ENCODE assay signal across 8 cellular contexts in the genomic region with DNA sequence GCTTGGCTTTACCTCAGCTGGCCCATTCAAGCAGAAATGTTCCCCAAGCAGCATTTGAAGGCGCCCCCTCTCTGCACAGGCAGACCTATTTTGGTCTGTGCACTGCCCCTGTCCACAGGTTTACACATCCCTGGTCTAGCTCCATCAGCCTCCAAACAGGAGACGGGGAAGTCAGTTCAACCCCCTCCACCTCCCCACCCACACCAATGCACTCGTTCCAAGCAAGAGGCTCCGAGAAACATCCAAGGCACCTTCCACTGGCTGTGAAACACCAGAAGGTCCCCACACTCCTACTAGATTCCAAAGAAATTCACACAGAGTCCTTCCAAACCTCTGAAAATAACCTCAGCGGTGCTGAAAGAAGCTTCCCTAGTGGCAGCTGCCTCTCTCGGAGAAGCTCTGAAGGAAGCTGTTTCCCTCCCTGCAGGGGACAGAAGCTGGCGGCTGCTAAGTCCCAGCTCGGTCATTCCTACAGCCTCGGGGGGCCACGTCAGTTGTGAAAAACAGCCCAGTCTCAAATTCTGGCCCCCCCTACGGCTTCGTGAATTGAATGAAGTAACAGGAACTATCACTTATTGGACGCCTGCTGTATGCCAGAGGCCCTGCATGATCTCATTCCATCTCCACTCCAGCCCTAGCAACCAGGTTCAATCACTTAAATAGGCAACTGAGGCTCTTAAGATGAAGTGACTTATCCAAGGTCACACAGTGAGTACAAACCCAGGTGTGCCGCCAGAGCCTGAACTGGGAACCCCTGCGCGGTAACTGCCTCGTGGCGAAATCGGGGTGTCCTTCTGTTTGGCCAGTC. TPM values are rescaled to one million over a fixed set of nuclear protein-coding genes. Genes with fewer than 3 reads are reported as not detected.
A peak's percentile ranks its signal among the peaks of the same experiment; 100 is the strongest.
DNase-seq lines count a peak whose midpoint lies in the region; ATAC-seq and TF ChIP-seq lines count a peak whose summit lies in the region.

No MANE protein-coding gene starts in this region.

- H3K36me3 ChIP-seq in MM.1S (replicated peaks; ENCODE audit: insufficient read depth, low read length), result no peaks in the 10 kb centered on the region
- H3K36me3 ChIP-seq in mesendoderm (ENCODE audit: control insufficient read depth, insufficient read depth, low read length), result no peaks in the 10 kb centered on the region
- no peaks in the 10 kb centered on the region for H3K36me3 ChIP-seq in urinary bladder (ENCODE audit: insufficient read depth)

- peak overlapping the region; percentile 99 for H3K4me3 Mint-ChIP-seq in activated CD4-positive, alpha-beta T cell treated with anti-CD3 and anti-CD28 coated beads for 36 hours

- no peak overlapping the region for H2AK5ac ChIP-seq in mesendoderm (ENCODE audit: low read length)

- WGBS in mesendoderm (ENCODE audit: extremely low coverage, insufficient coverage, low lambda C conversion rate), result no CpG with 5 or more reads among the region's 19 CpGs
- 6% methylated on average over 19 of the region's 19 CpGs for WGBS in urinary bladder

- intact Hi-C loops in activated CD4-positive, alpha-beta T cell treated with anti-CD3 and anti-CD28 coated beads for 36 hours (cut with DNase I, micrococcal nuclease), result loop anchor here in 1 of 2 experiments (1.0 to 2.0 kb wide), 8 partner anchors 14 to 868 kb away; partner anchors contain the start of genes B4GALT5, CSE1L, PEDS1 and RNF114

- no peak overlapping the region for H4K8ac ChIP-seq in mesendoderm (ENCODE audit: low read depth, low read length)

- H3K56ac ChIP-seq in mesendoderm (ENCODE audit: low read length), result peak overlapping the region; percentile 95

- DNase-seq in activated CD4-positive, alpha-beta T cell treated with anti-CD3 and anti-CD28 coated beads for 36 hours, result peak; percentile 33
- no peak for DNase-seq in activated CD4-positive, alpha-beta T cell treated with anti-CD3 and anti-CD28 coated beads for 4 hours
- DNase-seq in MM.1S, result peak; percentile 31
- DNase-seq in caudate nucleus (lab: John Stamatoyannopoulos, UW), result peak in 28 of 61 donors; percentile 15 to 70 (median 38)
- DNase-seq in mesendoderm, result peak; percentile 88
- no peak for DNase-seq in NCI-H2107 (lab: John Stamatoyannopoulos, UW)

- peak; percentile 4 for ATAC-seq in activated CD4-positive, alpha-beta T cell treated with anti-CD3 and anti-CD28 coated beads for 36 hours
- ATAC-seq in HG02938 (IDR thresholded peaks at IDR 0.05; ENCODE audit: unreplicated experiment), result no peak

- no peak overlapping the region for H3K4ac ChIP-seq in mesendoderm (ENCODE audit: low read depth, low read length)

- H3K4me2 ChIP-seq in MM.1S (ENCODE audit: low read depth, low read length) (peak overlapping the region; percentile 89), mesendoderm (ENCODE audit: low read length) (peak overlapping the region; percentile 97)

- H3K23ac ChIP-seq in mesendoderm (ENCODE audit: low read length), result no peak overlapping the region

- CTCF ChIA-PET in activated CD4-positive, alpha-beta T cell treated with anti-CD3 and anti-CD28 coated beads for 36 hours (lab: Charles Lee), result interaction anchor here (0.7 to 2.7 kb wide), 7 partner anchors 10 to 373 kb away, joined by 3 to 11 read pairs (median 3); no protein-coding TSS in a partner anchor

- no peaks in the 10 kb centered on the region for H3K27me3 ChIP-seq in MM.1S (replicated peaks; ENCODE audit: insufficient read depth, low read length)
- no peaks in the 10 kb centered on the region for H3K27me3 ChIP-seq in mesendoderm (ENCODE audit: insufficient read depth, low read length, poor library complexity)

- H3K27ac ChIP-seq in MM.1S (ENCODE audit: low read length) (peak overlapping the region; percentile 100), caudate nucleus (ENCODE audit: low read depth, low read length) (peak overlapping the region; percentile 100), mesendoderm (ENCODE audit: low read depth, low read length) (no peak overlapping the region), urinary bladder (ENCODE audit: low read depth) (no peak overlapping the region)

- POLR2A ChIA-PET in activated CD4-positive, alpha-beta T cell treated with anti-CD3 and anti-CD28 coated beads for 36 hours (lab: Charles Lee), result interaction anchor here (0.6 kb wide), 2 partner anchors 200 to 697 kb away, joined by 4 to 6 read pairs; no protein-coding TSS in a partner anchor

- H3K9me3 Mint-ChIP-seq in activated CD4-positive, alpha-beta T cell treated with anti-CD3 and anti-CD28 coated beads for 36 hours (ENCODE audit: low read depth), result no peaks in the 10 kb centered on the region

- no peaks in the 10 kb centered on the region for H3K9me2 ChIP-seq in MM.1S (replicated peaks; ENCODE audit: insufficient read depth, low read length)

- H3K36me3 Mint-ChIP-seq in activated CD4-positive, alpha-beta T cell treated with anti-CD3 and anti-CD28 coated beads for 36 hours (ENCODE audit: low read depth), result no peaks in the 10 kb centered on the region

- TF ChIP-seq CTCF in MM.1S (IDR thresholded peaks at IDR 0.05; ENCODE audit: low read length), result no peak

- H3K9ac ChIP-seq in MM.1S (ENCODE audit: low read length) (peak overlapping the region; percentile 99), mesendoderm (ENCODE audit: low read length) (peak overlapping the region; percentile 86)

- H3K79me1 ChIP-seq in mesendoderm (ENCODE audit: low read length), result peaks cover 27% of the 10 kb centered on the region

- no peak overlapping the region for H2BK120ac ChIP-seq in mesendoderm (ENCODE audit: low read depth, low read length)

- H3K27ac Mint-ChIP-seq in activated CD4-positive, alpha-beta T cell treated with anti-CD3 and anti-CD28 coated beads for 36 hours, result peak overlapping the region; percentile 20

- H3K79me2 ChIP-seq in MM.1S (ENCODE audit: low read length), result peaks cover 59% of the 10 kb centered on the region
- H3K79me2 ChIP-seq in mesendoderm (ENCODE audit: control insufficient read depth, insufficient read depth, low read length), result peaks cover 29% of the 10 kb centered on the region

- H3K27me3 Mint-ChIP-seq in activated CD4-positive, alpha-beta T cell treated with anti-CD3 and anti-CD28 coated beads for 36 hours, result no peaks in the 10 kb centered on the region

- H4K5ac ChIP-seq in mesendoderm (ENCODE audit: low read length), result no peak overlapping the region

- H3K4me1 Mint-ChIP-seq in activated CD4-positive, alpha-beta T cell treated with anti-CD3 and anti-CD28 coated beads for 36 hours, result peaks cover 27% of the 10 kb centered on the region

- H3K4me3 ChIP-seq in MM.1S (ENCODE audit: low read length), result peak overlapping the region; percentile 99
- peak overlapping the region; percentile 82 for H3K4me3 ChIP-seq in mesendoderm (ENCODE audit: low read length)
- H3K4me3 ChIP-seq in urinary bladder (ENCODE audit: low read depth, low read length), result peak overlapping the region; percentile 98

- H4K20me1 ChIP-seq in MM.1S (ENCODE audit: insufficient read depth, low read length), result no peaks in the 10 kb centered on the region

- no peak overlapping the region for H3K18ac ChIP-seq in mesendoderm (ENCODE audit: low read length)

- no peaks in the 10 kb centered on the region for H3K9me3 ChIP-seq in MM.1S (replicated peaks; ENCODE audit: insufficient read depth, low read length)

- H2BK5ac ChIP-seq in mesendoderm (ENCODE audit: low read length), result no peak overlapping the region

- H2BK15ac ChIP-seq in mesendoderm (replicated peaks; ENCODE audit: low read depth), result no peak overlapping the region

- H3K4me1 ChIP-seq in MM.1S (ENCODE audit: low read length) (peaks cover 15% of the 10 kb centered on the region), mesendoderm (ENCODE audit: control insufficient read depth, low read depth, low read length) (no peaks in the 10 kb centered on the region), urinary bladder (ENCODE audit: insufficient read depth) (no peaks in the 10 kb centered on the region)

- peaks cover 15% of the 10 kb centered on the region for H3F3A ChIP-seq in MM.1S (ENCODE audit: insufficient read depth, low read length)

- H2AFZ ChIP-seq in MM.1S (ENCODE audit: low read length), result peak overlapping the region; percentile 97

RNA-seq across cellular contexts. Expression of gene SPATA2, which starts 0.8 kb away (rescaled TPM):
- 10 to 100 TPM in 1 of 2 experiments, 1 to 10 TPM in 1; 8.7 to 10.1 TPM for total RNA-seq in activated CD4-positive, alpha-beta T cell treated with anti-CD3 and anti-CD28 coated beads for 36 hours
- polyA plus RNA-seq in mesendoderm (2013, experiment 1 of 2), result 10.0 TPM
- polyA plus RNA-seq in mesendoderm (2013, experiment 2 of 2), result 9.6 TPM
- total RNA-seq in urinary bladder, result 1.4 TPM
- polyA plus RNA-seq in urinary bladder, result 6.7 TPM

RNA-seq across cellular contexts. Expression of gene RNF114, which starts 21.7 kb away (rescaled TPM):
- total RNA-seq in activated CD4-positive, alpha-beta T cell treated with anti-CD3 and anti-CD28 coated beads for 36 hours, result 10 to 100 TPM; 47.5 to 66.6 TPM
- 60.4 TPM for polyA plus RNA-seq in mesendoderm (2013, experiment 1 of 2)
- polyA plus RNA-seq in mesendoderm (2013, experiment 2 of 2), result 60.4 TPM
- total RNA-seq in urinary bladder, result 48.2 TPM
- polyA plus RNA-seq in urinary bladder, result 52.2 TPM

Comparison
In these comparisons a context has a peak if more than half of its experiments do, and no peak if none do; other contexts are left out.
1. DNase-seq: peak in activated CD4-positive, alpha-beta T cell treated with anti-CD3 and anti-CD28 coated beads for 36 hours (single experiment), MM.1S (single experiment) and mesendoderm (single experiment); none in activated CD4-positive, alpha-beta T cell treated with anti-CD3 and anti-CD28 coated beads for 4 hours (0 of 2) and NCI-H2107 (single experiment).
2. H3K27ac ChIP-seq: peak in MM.1S (single experiment) and caudate nucleus (single experiment); none in mesendoderm (single experiment) and urinary bladder (single experiment).
3. Peak in every context shown above with its lines, with median percentiles within 50 percentile points of each other: H3K4me3 ChIP-seq.